Comparison of ENCODE assay signal across 9 cellular contexts in genomic region chr3:28328188-28329151, GRCh38. TPM values are rescaled to one million over a fixed set of nuclear protein-coding genes. Genes with fewer than 3 reads are reported as not detected.
DNase-seq lines count a peak whose midpoint lies in the region; ATAC-seq, FAIRE-seq and TF ChIP-seq lines count a peak whose summit lies in the region.
"Had no signal": no experiment of that assay in that cellular context is flagged by ENCODE, and none has a peak within 500 bp of the region (broad histone marks: within the 10 kb centered on the region; RNA-seq: fewer than 3 reads in every experiment).

No MANE protein-coding gene starts in this region.

- no peaks in the 10 kb centered on the region for H3K27me3 ChIP-seq in small intestine (ENCODE audit: control insufficient read depth in 2 of 2, insufficient read depth in 2 of 2, low read length in 2 of 2)

- in situ Hi-C loops in G401 (cut with HindIII; ENCODE audit: low sequenced_read_pairs), result no loop called here

- CTCF ChIA-PET in activated CD4-positive, alpha-beta memory T cell treated with anti-CD3 and anti-CD28 coated beads, Interleukin-2, amount 10 ng/mL, durations not matched to agents 7 days and 5 days (lab: Charles Lee), result interaction anchor here (0.7 to 6.2 kb wide), 11 partner anchors 11 to 616 kb away, joined by 3 to 103 read pairs (median 8); partner anchors contain the start of genes AZI2, EOMES and ZCWPW2
- CTCF ChIA-PET in activated CD4-positive, alpha-beta T cell treated with anti-CD3 and anti-CD28 coated beads, Interleukin-2, amount 10 ng/mL, durations not matched to agents 7 days and 5 days (lab: Charles Lee), result interaction anchor here (0.7 to 3.5 kb wide), 11 partner anchors 9 to 616 kb away, joined by 3 to 36 read pairs (median 4); partner anchors contain the start of genes AZI2, EOMES and ZCWPW2

- DNase-seq in G401 (ENCODE audit: low spot score) (peak; percentile 59), SHP77 treated with DMSO at 0.1 percent for 48 hours (lab: John Stamatoyannopoulos, UW) (peak; percentile 3), fibroblast of pulmonary artery (ENCODE audit: low read depth) (peak; percentile 61), small intestine (peak; percentile 39), foreskin melanocyte (no peak)
- DNase-seq in activated CD4-positive, alpha-beta memory T cell treated with anti-CD3 and anti-CD28 coated beads, Interleukin-2, amount 10 ng/mL, durations not matched to agents 7 days and 5 days, result no peak
- DNase-seq in activated CD4-positive, alpha-beta T cell treated with anti-CD3 and anti-CD28 coated beads, Interleukin-2, amount 10 ng/mL, durations not matched to agents 7 days and 5 days, result no peak
- DNase-seq: T-cell had no signal

- peaks cover 36% of the 10 kb centered on the region for H3K4me1 Mint-ChIP-seq in activated CD4-positive, alpha-beta memory T cell treated with anti-CD3 and anti-CD28 coated beads, Interleukin-2, amount 10 ng/mL, durations not matched to agents 7 days and 5 days
- H3K4me1 Mint-ChIP-seq in activated CD4-positive, alpha-beta T cell treated with anti-CD3 and anti-CD28 coated beads, Interleukin-2, amount 10 ng/mL, durations not matched to agents 7 days and 5 days, result peaks cover 25% of the 10 kb centered on the region

- FAIRE-seq in small intestine (lab: Jason Lieb, UNC), result peak; percentile 71

- no peak overlapping the region for H3K27ac ChIP-seq in small intestine (ENCODE audit: low read depth in 1 of 2, low read length in 1 of 2)

- no peaks in the 10 kb centered on the region for H3K9me3 ChIP-seq in small intestine (ENCODE audit: control insufficient read depth, low read depth)

- TF ChIP-seq CTCF in fibroblast of pulmonary artery (IDR thresholded peaks at IDR 0.05; ENCODE audit: low read length, missing control alignments), result peak; percentile 61

- ATAC-seq in HG02759 (IDR thresholded peaks at IDR 0.05; ENCODE audit: unreplicated experiment), result peak; percentile 46

- no peak overlapping the region for H3K27ac Mint-ChIP-seq in activated CD4-positive, alpha-beta memory T cell treated with anti-CD3 and anti-CD28 coated beads, Interleukin-2, amount 10 ng/mL, durations not matched to agents 7 days and 5 days
- no peak overlapping the region for H3K27ac Mint-ChIP-seq in activated CD4-positive, alpha-beta T cell treated with anti-CD3 and anti-CD28 coated beads, Interleukin-2, amount 10 ng/mL, durations not matched to agents 7 days and 5 days
- H3K27ac Mint-ChIP-seq: T-cell had no signal

- 75 to 77% (median 77%) methylated on average over 4 of the region's 4 CpGs for WGBS in small intestine, 3 donors

- H3K4me3 Mint-ChIP-seq in activated CD4-positive, alpha-beta memory T cell treated with anti-CD3 and anti-CD28 coated beads, Interleukin-2, amount 10 ng/mL, durations not matched to agents 7 days and 5 days, result no peak overlapping the region
- no peak overlapping the region for H3K4me3 Mint-ChIP-seq in activated CD4-positive, alpha-beta T cell treated with anti-CD3 and anti-CD28 coated beads, Interleukin-2, amount 10 ng/mL, durations not matched to agents 7 days and 5 days
- H3K4me3 Mint-ChIP-seq: T-cell had no signal

- peaks cover 0 to 3% of the 10 kb centered on the region in 2 donors for H3K36me3 ChIP-seq in small intestine (ENCODE audit: control insufficient read depth in 2 of 2, insufficient read depth in 2 of 2, low read length in 2 of 2)

- H3K27me3 Mint-ChIP-seq in activated CD4-positive, alpha-beta memory T cell treated with anti-CD3 and anti-CD28 coated beads, Interleukin-2, amount 10 ng/mL, durations not matched to agents 7 days and 5 days, result no peaks in the 10 kb centered on the region
- no peaks in the 10 kb centered on the region for H3K27me3 Mint-ChIP-seq in activated CD4-positive, alpha-beta T cell treated with anti-CD3 and anti-CD28 coated beads, Interleukin-2, amount 10 ng/mL, durations not matched to agents 7 days and 5 days
- H3K27me3 Mint-ChIP-seq: T-cell had no signal

- H3K4me1 ChIP-seq in small intestine (ENCODE audit: control insufficient read depth in 2 of 2, insufficient read depth in 1 of 2, low read depth in 1 of 2, low read length in 1 of 2), result peaks cover 0 to 2% of the 10 kb centered on the region in 2 donors

- H3K4me3 ChIP-seq in fibroblast of pulmonary artery (replicated peaks; ENCODE audit: low read depth, low read length) (no peak overlapping the region), small intestine (ENCODE audit: low read depth in 1 of 2, low read length in 2 of 2) (no peak overlapping the region)

- H3K9me3 Mint-ChIP-seq in activated CD4-positive, alpha-beta memory T cell treated with anti-CD3 and anti-CD28 coated beads, Interleukin-2, amount 10 ng/mL, durations not matched to agents 7 days and 5 days, result no peaks in the 10 kb centered on the region
- H3K9me3 Mint-ChIP-seq in activated CD4-positive, alpha-beta T cell treated with anti-CD3 and anti-CD28 coated beads, Interleukin-2, amount 10 ng/mL, durations not matched to agents 7 days and 5 days, result no peaks in the 10 kb centered on the region
- H3K9me3 Mint-ChIP-seq: T-cell had no signal

- POLR2A ChIA-PET in activated CD4-positive, alpha-beta memory T cell treated with anti-CD3 and anti-CD28 coated beads, Interleukin-2, amount 10 ng/mL, durations not matched to agents 7 days and 5 days (lab: Charles Lee), result interaction anchor here (1.6 to 3.6 kb wide), 5 partner anchors 16 to 616 kb away, joined by 6 to 38 read pairs (median 16); partner anchors contain the start of genes AZI2, CMC1, EOMES and ZCWPW2
- POLR2A ChIA-PET in activated CD4-positive, alpha-beta T cell treated with anti-CD3 and anti-CD28 coated beads, Interleukin-2, amount 10 ng/mL, durations not matched to agents 7 days and 5 days (lab: Charles Lee), result no interaction called here

- H3K36me3 Mint-ChIP-seq in activated CD4-positive, alpha-beta memory T cell treated with anti-CD3 and anti-CD28 coated beads, Interleukin-2, amount 10 ng/mL, durations not matched to agents 7 days and 5 days (ENCODE audit: low read depth), result peaks cover 39% of the 10 kb centered on the region
- peaks cover 25% of the 10 kb centered on the region for H3K36me3 Mint-ChIP-seq in activated CD4-positive, alpha-beta T cell treated with anti-CD3 and anti-CD28 coated beads, Interleukin-2, amount 10 ng/mL, durations not matched to agents 7 days and 5 days (ENCODE audit: low read depth)

RNA-seq across cellular contexts. Expression of gene ZCWPW2, which starts 20.1 kb away (rescaled TPM):
- total RNA-seq in G401 (2014; rRNA removed; shearing (Covaris generic)), result 0.55 and 3.8 TPM in 2 replicates
- polyA plus RNA-seq in small intestine, result under 1 TPM in 1 of 3 donors, not detected in 2; 0.37 TPM
- under 1 TPM; 0.25 to 0.48 TPM for total RNA-seq in activated CD4-positive, alpha-beta memory T cell treated with anti-CD3 and anti-CD28 coated beads, Interleukin-2, amount 10 ng/mL, durations not matched to agents 7 days and 5 days
- total RNA-seq in activated CD4-positive, alpha-beta T cell treated with anti-CD3 and anti-CD28 coated beads, Interleukin-2, amount 10 ng/mL, durations not matched to agents 7 days and 5 days, result under 1 TPM; 0.37 to 0.50 TPM

RNA-seq across cellular contexts. Expression of gene AZI2, which starts 20.2 kb away (rescaled TPM):
- total RNA-seq in G401 (2014; rRNA removed; shearing (Covaris generic)), result 69.6 and 73.8 TPM in 2 replicates
- polyA plus RNA-seq in small intestine, result 10 to 100 TPM; 25.7 to 34.4 (median 27.0) TPM
- total RNA-seq in activated CD4-positive, alpha-beta memory T cell treated with anti-CD3 and anti-CD28 coated beads, Interleukin-2, amount 10 ng/mL, durations not matched to agents 7 days and 5 days, result 10 to 100 TPM; 75.5 to 80.1 TPM
- total RNA-seq in activated CD4-positive, alpha-beta T cell treated with anti-CD3 and anti-CD28 coated beads, Interleukin-2, amount 10 ng/mL, durations not matched to agents 7 days and 5 days, result 10 to 100 TPM; 53.5 to 68.8 TPM

Comparison
In these comparisons a context has a peak if more than half of its experiments do, and no peak if none do; other contexts are left out.
1. DNase-seq: peak in G401 (single experiment), SHP77 treated with DMSO at 0.1 percent for 48 hours (single experiment), fibroblast of pulmonary artery (single experiment) and small intestine (single experiment); none in activated CD4-positive, alpha-beta memory T cell treated with anti-CD3 and anti-CD28 coated beads, Interleukin-2, amount 10 ng/mL, durations not matched to agents 7 days and 5 days (single experiment), foreskin melanocyte (single experiment) and activated CD4-positive, alpha-beta T cell treated with anti-CD3 and anti-CD28 coated beads, Interleukin-2, amount 10 ng/mL, durations not matched to agents 7 days and 5 days (single experiment).